In genomic region chr17:38585056-38585804, GRCh38 we compare ENCODE assay signal across 9 cellular contexts. TPM values are rescaled to one million over a fixed set of nuclear protein-coding genes. Genes with fewer than 3 reads are reported as not detected.
A peak's percentile ranks its signal among the peaks of the same experiment; 100 is the strongest.
DNase-seq lines count a peak whose midpoint lies in the region; ATAC-seq and TF ChIP-seq lines count a peak whose summit lies in the region.
"Had no signal": no experiment of that assay in that cellular context is flagged by ENCODE, and none has a peak within 500 bp of the region (broad histone marks: within the 10 kb centered on the region; RNA-seq: fewer than 3 reads in every experiment).

No MANE protein-coding gene starts in this region.

- H3K27ac ChIP-seq in substantia nigra (ENCODE audit: low read depth, low read length, poor library complexity, severe bottlenecking) (peak overlapping the region; percentile 43), brain microvascular endothelial cell (no peak overlapping the region)

- H3K4me1 Mint-ChIP-seq in activated T-cell treated with anti-CD3 and anti-CD28 coated beads, Interleukin-2, amount 50 U/mL, for 4 hours (ENCODE audit: low read depth) = peaks cover 3% of the 10 kb centered on the region

- H3K9me3 Mint-ChIP-seq in activated T-cell treated with anti-CD3 and anti-CD28 coated beads, Interleukin-2, amount 50 U/mL, for 4 hours = no peaks in the 10 kb centered on the region
- H3K9me3 Mint-ChIP-seq: activated naive CD4-positive, alpha-beta T cell treated with anti-CD3 and anti-CD28 coated beads, Interleukin-2, amount 10 ng/mL, durations not matched to agents 7 days and 5 days had no signal

- H3K4me3 Mint-ChIP-seq in activated T-cell treated with anti-CD3 and anti-CD28 coated beads, Interleukin-2, amount 50 U/mL, for 4 hours = no peak overlapping the region
- H3K4me3 Mint-ChIP-seq: activated naive CD4-positive, alpha-beta T cell treated with anti-CD3 and anti-CD28 coated beads, Interleukin-2, amount 10 ng/mL, durations not matched to agents 7 days and 5 days had no signal

- peaks cover 31% of the 10 kb centered on the region for H3K27me3 ChIP-seq in brain microvascular endothelial cell (replicated peaks)

- TF ChIP-seq CTCF in choroid plexus epithelial cell (conservative IDR thresholded peaks at IDR 0.05; ENCODE audit: low read depth, low read length) (no peak), brain microvascular endothelial cell (IDR thresholded peaks at IDR 0.05; ENCODE audit: low read depth, low read length, missing control alignments) (no peak)

- peaks cover 69% of the 10 kb centered on the region for H3K27me3 Mint-ChIP-seq in activated T-cell treated with anti-CD3 and anti-CD28 coated beads, Interleukin-2, amount 50 U/mL, for 4 hours (ENCODE audit: low read depth)

- in situ Hi-C loops in brain microvascular endothelial cell (cut with HindIII; ENCODE audit: low pct_ligation_motif_present, low sequenced_read_pairs) = no loop called here

- no peaks in the 10 kb centered on the region for H3K36me3 Mint-ChIP-seq in activated T-cell treated with anti-CD3 and anti-CD28 coated beads, Interleukin-2, amount 50 U/mL, for 4 hours (ENCODE audit: insufficient read depth)
- H3K36me3 Mint-ChIP-seq: activated naive CD4-positive, alpha-beta T cell treated with anti-CD3 and anti-CD28 coated beads, Interleukin-2, amount 10 ng/mL, durations not matched to agents 7 days and 5 days had no signal

- DNase-seq in SIG-M5 treated with dmso at 0.1 percent for 504 hours (lab: John Stamatoyannopoulos, UW; ENCODE audit: unreplicated experiment) (peak; percentile 18), SIG-M5 (lab: John Stamatoyannopoulos, UW) (no peak), NCI-H2171 treated with DMSO at 0.1 percent for 48 hours (lab: John Stamatoyannopoulos, UW) (peak; percentile 76), choroid plexus epithelial cell (ENCODE audit: low read depth) (peak; percentile 22), substantia nigra (lab: John Stamatoyannopoulos, UW) (no peak), SKM-1 treated with dmso at 0.1 percent for 144 hours (lab: John Stamatoyannopoulos, UW; ENCODE audit: unreplicated experiment) (no peak), brain microvascular endothelial cell (no peak)
- no peak for DNase-seq in activated T-cell treated with anti-CD3 and anti-CD28 coated beads, Interleukin-2, amount 50 U/mL, for 4 hours

- ATAC-seq in activated T-cell treated with anti-CD3 and anti-CD28 coated beads, Interleukin-2, amount 50 U/mL, for 4 hours = no peak

- H3K4me3 ChIP-seq in choroid plexus epithelial cell (ENCODE audit: low read depth, low read length) (no peak overlapping the region), brain microvascular endothelial cell (ENCODE audit: low read depth, low read length) (no peak overlapping the region)

- H3K36me3 ChIP-seq in brain microvascular endothelial cell (replicated peaks) = no peaks in the 10 kb centered on the region

RNA-seq across cellular contexts. Expression of gene SRCIN1, which starts 20.5 kb away (rescaled TPM):
- total RNA-seq in activated T-cell treated with anti-CD3 and anti-CD28 coated beads, Interleukin-2, amount 50 U/mL, for 4 hours = under 1 TPM in 2 of 3 donors, not detected in 1; 0.16 to 0.49 TPM

Comparison
In these comparisons a context has a peak if more than half of its experiments do, and no peak if none do; other contexts are left out.
1. DNase-seq: peak in SIG-M5 treated with dmso at 0.1 percent for 504 hours (single experiment), NCI-H2171 treated with DMSO at 0.1 percent for 48 hours (single experiment) and choroid plexus epithelial cell (single experiment); none in SIG-M5 (single experiment), substantia nigra (0 of 49), SKM-1 treated with dmso at 0.1 percent for 144 hours (single experiment), activated T-cell treated with anti-CD3 and anti-CD28 coated beads, Interleukin-2, amount 50 U/mL, for 4 hours (single experiment) and brain microvascular endothelial cell (single experiment).